In genomic region chr14:50489851-50490250, GRCh38 we compare ENCODE assay signal across 2 cellular contexts.
TF ChIP-seq lines count a peak whose summit lies in the region.

No MANE protein-coding gene starts in this region.

TF ChIP-seq in HEK293, 187 proteins besides CTCF, POLR2A, EP300 and RAD21:
- TF ChIP-seq ZSCAN4 (tag by site-specific recombination; IDR thresholded peaks at IDR 0.05) (peak; percentile 42; the same call in 1 of the 2 replicates), ZNF776 (tag by site-specific recombination; IDR thresholded peaks at IDR 0.05; ENCODE audit: borderline replicate concordance) (no peak), ZNF670 (tag by site-specific recombination; IDR thresholded peaks at IDR 0.05; ENCODE audit: low read depth) (no peak), ZNF660 (tag by site-specific recombination; IDR thresholded peaks at IDR 0.05) (no peak)

TF ChIP-seq in K562, 482 proteins besides CTCF, POLR2A, EP300 and RAD21:
- TF ChIP-seq HIVEP1 (CRISPR knock-in tag; IDR thresholded peaks at IDR 0.05), result no peak
- TF ChIP-seq ZBTB11 (CRISPR knock-in tag; IDR thresholded peaks at IDR 0.05), result no peak
- TF ChIP-seq ZNF512 (tag; IDR thresholded peaks at IDR 0.05), result no peak
- TF ChIP-seq DMBX1 (CRISPR knock-in tag; IDR thresholded peaks at IDR 0.05; ENCODE audit: borderline replicate concordance), result no peak
- TF ChIP-seq HOMEZ (CRISPR knock-in tag; IDR thresholded peaks at IDR 0.05), result no peak
- no peak for TF ChIP-seq TRIM28 (IDR thresholded peaks at IDR 0.05)
- TF ChIP-seq MLLT1 (IDR thresholded peaks at IDR 0.05), result no peak
- TF ChIP-seq PATZ1 (CRISPR knock-in tag; IDR thresholded peaks at IDR 0.05; ENCODE audit: borderline replicate concordance), result no peak
TF ChIP-seq in K562: peak in this region for 0.
